ENCODE assay signal across 20 cellular contexts in genomic region chr4:124321370-124321769, GRCh38.
DNase-seq lines count a peak whose midpoint lies in the region; ATAC-seq and TF ChIP-seq lines count a peak whose summit lies in the region.
"Had no signal": no experiment of that assay in that cellular context is flagged by ENCODE, and none has a peak within 500 bp of the region (broad histone marks: within the 10 kb centered on the region; RNA-seq: fewer than 3 reads in every experiment).

No MANE protein-coding gene starts in this region.

- peak; percentile 30 for DNase-seq in A673 (ENCODE audit: low spot score)
- DNase-seq in GM23248: peak; percentile 24
- DNase-seq in WERI-Rb-1: peak; percentile 35
- DNase-seq in fibroblast of pulmonary artery (ENCODE audit: low read depth): peak; percentile 35
- no peak for DNase-seq in ovary
- DNase-seq: activated CD4-positive, CD25-positive, alpha-beta regulatory T cell; activated CD8-positive, alpha-beta memory T cell treated with anti-CD3 and anti-CD28 coated beads for 24 hours; activated naive CD8-positive, alpha-beta T cell treated with anti-CD3 and anti-CD28 coated beads, Interleukin-2, amount 10 ng/mL, durations not matched to agents 7 days and 5 days; cerebellar nuclear complex; effector memory CD8-positive, alpha-beta T cell; H7; Kasumi-1; NCI-H1105 treated with DMSO at 0.1 percent for 48 hours; NCI-H2171 treated with DMSO at 0.1 percent for 48 hours; nucleus accumbens; stimulated activated CD4-positive, alpha-beta T cell treated with anti-CD3 and anti-CD28 coated beads, Interleukin-1b, Interleukin-23, amount 100 ng/mL, for 48 hours had no signal

- no peak overlapping the region for H3K4me2 ChIP-seq in GM23248 (ENCODE audit: unreplicated experiment)

- POLR2A ChIA-PET in A673 (lab: Charles Lee; ENCODE audit: low non-redundant PET): no interaction called here

- H3K36me3 ChIP-seq in A673 (ENCODE audit: insufficient read depth, low read length, poor library complexity, severe bottlenecking): no peaks in the 10 kb centered on the region
- H3K36me3 ChIP-seq in GM23248 (ENCODE audit: low read depth): no peaks in the 10 kb centered on the region
- no peaks in the 10 kb centered on the region for H3K36me3 ChIP-seq in WERI-Rb-1
- H3K36me3 ChIP-seq in ovary: no peaks in the 10 kb centered on the region

- no peak for TF ChIP-seq EP300 in ovary (IDR thresholded peaks at IDR 0.05)

- H3K9me2 ChIP-seq in GM23248 (ENCODE audit: insufficient read depth): no peaks in the 10 kb centered on the region

- H4K20me1 ChIP-seq in GM23248 (ENCODE audit: insufficient read depth): no peaks in the 10 kb centered on the region

- ATAC-seq in GM21737 (IDR thresholded peaks at IDR 0.05; ENCODE audit: unreplicated experiment) (no peak), HG02610 (IDR thresholded peaks at IDR 0.05; ENCODE audit: unreplicated experiment) (no peak), HG02798 (IDR thresholded peaks at IDR 0.05; ENCODE audit: poor library complexity, unreplicated experiment) (no peak)
- ATAC-seq: effector memory CD8-positive, alpha-beta T cell; sciatic nerve had no signal

- no peak overlapping the region for H3K9ac ChIP-seq in GM23248

- H3K27me3 ChIP-seq in A673 (replicated peaks; ENCODE audit: insufficient read depth, low read depth, low read length, poor library complexity) (no peaks in the 10 kb centered on the region), GM23248 (replicated peaks; ENCODE audit: insufficient read depth) (no peaks in the 10 kb centered on the region), WERI-Rb-1 (ENCODE audit: insufficient read depth, low read depth, severe bottlenecking) (no peaks in the 10 kb centered on the region), ovary (no peaks in the 10 kb centered on the region)

- WGBS in GM23248 (ENCODE audit: low coverage in 1 of 2, low lambda C conversion rate in 2 of 2, missing lambda C conversion rate in 2 of 2), 2 experiments: 78 to 87% methylated on average over 3 of the region's 3 CpGs
- WGBS in ovary, 3 donors: 63 to 79% (median 76%) methylated on average over 3 of the region's 3 CpGs

- H3K9me3 ChIP-seq in A673 (ENCODE audit: low read depth, low read length, poor library complexity, severe bottlenecking) (no peaks in the 10 kb centered on the region), GM23248 (ENCODE audit: low read depth) (no peaks in the 10 kb centered on the region), WERI-Rb-1 (ENCODE audit: severe bottlenecking) (no peaks in the 10 kb centered on the region), ovary (no peaks in the 10 kb centered on the region)

- TF ChIP-seq POLR2A in ovary (IDR thresholded peaks at IDR 0.05): no peak

- intact Hi-C loops in A673 (cut with micrococcal nuclease; ENCODE audit: unreplicated experiment): no loop called here
- intact Hi-C loops in ovary (cut with DNase I): no loop called here

- CTCF ChIA-PET in A673 (lab: Charles Lee): no interaction called here

- no peaks in the 10 kb centered on the region for H3F3A ChIP-seq in GM23248 (ENCODE audit: insufficient read depth)

- no peaks in the 10 kb centered on the region for H3K79me2 ChIP-seq in GM23248 (ENCODE audit: insufficient read depth)

- in situ Hi-C loops in GM23248 (cut with MboI): no loop called here

- H3K27ac ChIP-seq in A673 (ENCODE audit: low read depth, low read length, poor library complexity, severe bottlenecking) (no peak overlapping the region), GM23248 (no peak overlapping the region), WERI-Rb-1 (no peak overlapping the region), ovary (no peak overlapping the region)

- TF ChIP-seq CTCF in A673 (conservative IDR thresholded peaks at IDR 0.05; ENCODE audit: low read depth, low read length) (peak; percentile 37; the same call in 1 of the 2 replicates), WERI-Rb-1 (IDR thresholded peaks at IDR 0.05; ENCODE audit: low read depth, low read length) (peak; percentile 30; the same call in 1 of the 2 replicates), fibroblast of pulmonary artery (IDR thresholded peaks at IDR 0.05; ENCODE audit: low read length, missing control alignments) (peak; percentile 24), ovary (IDR thresholded peaks at IDR 0.05) (no peak)

- no peak overlapping the region for H3K4me3 ChIP-seq in A673 (ENCODE audit: low read depth, low read length, poor library complexity, severe bottlenecking)
- no peak overlapping the region for H3K4me3 ChIP-seq in GM23248
- H3K4me3 ChIP-seq in WERI-Rb-1 (ENCODE audit: low read depth, low read length): no peak overlapping the region
- H3K4me3 ChIP-seq in fibroblast of pulmonary artery (replicated peaks; ENCODE audit: low read depth, low read length): no peak overlapping the region
- no peak overlapping the region for H3K4me3 ChIP-seq in ovary

- H2AFZ ChIP-seq in GM23248: 0 out of 2 replicates have a peak overlapping the region, but pooled peaks have one; percentile 16

- H3K4me1 ChIP-seq in A673 (ENCODE audit: insufficient read depth, low read length, poor library complexity, severe bottlenecking) (no peaks in the 10 kb centered on the region), GM23248 (ENCODE audit: insufficient read depth) (no peaks in the 10 kb centered on the region; the same call in 1 of the 2 replicates), ovary (ENCODE audit: insufficient read depth) (no peaks in the 10 kb centered on the region)

- no TSS peak for BruUV-seq in A673 (replicated peaks; lab: Mats Ljungman, UMichigan)

Comparison
In these comparisons a context has a peak if more than half of its experiments do, and no peak if none do; other contexts are left out.
1. DNase-seq: peak in A673 (single experiment), GM23248 (single experiment), WERI-Rb-1 (single experiment) and fibroblast of pulmonary artery (single experiment); none in ovary (0 of 5).
2. CTCF ChIP-seq: peak in A673 (single experiment), WERI-Rb-1 (single experiment) and fibroblast of pulmonary artery (single experiment); none in ovary (0 of 3).